Comparison of ENCODE assay signal across 30 cellular contexts in genomic region chr2:74474481-74474880, GRCh38. TPM values are rescaled to one million over a fixed set of nuclear protein-coding genes. Genes with fewer than 3 reads are reported as not detected.
DNase-seq lines count a peak whose midpoint lies in the region; ATAC-seq and TF ChIP-seq lines count a peak whose summit lies in the region.
"Had no signal": no experiment of that assay in that cellular context is flagged by ENCODE, and none has a peak within 500 bp of the region (broad histone marks: within the 10 kb centered on the region; RNA-seq: fewer than 3 reads in every experiment).

No MANE protein-coding gene starts in this region.

- peaks cover 39% of the 10 kb centered on the region for H3K4me1 ChIP-seq in DND-41 (ENCODE audit: insufficient read depth, low read length)
- peaks cover 0 to 23% (median 21%) of the 10 kb centered on the region in 4 donors for H3K4me1 ChIP-seq in sigmoid colon

- H3K9me3 ChIP-seq in DND-41 (ENCODE audit: insufficient read depth, low read length, severe bottlenecking), result no peaks in the 10 kb centered on the region
- no peaks in the 10 kb centered on the region for H3K9me3 ChIP-seq in sigmoid colon
- H3K9me3 ChIP-seq: breast epithelium, left lung had no signal

- H3K27ac Mint-ChIP-seq in T-helper 2 cell treated with Interferon-gamma antibody and Interleukin-4, amounts not matched to agents 5 μg/mL and 100 μg/mL, for 36 hours, result no peak overlapping the region
- H3K27ac Mint-ChIP-seq in dendritic cell treated with granulocyte-macrophage colony-stimulating factor and Interleukin-4, amounts not matched to agents 40 ng/mL and 50 ng/mL, for 4 days, result peak overlapping the region; percentile 50
- H3K27ac Mint-ChIP-seq in neural crest cell (ENCODE audit: unreplicated experiment), result no peak overlapping the region
- H3K27ac Mint-ChIP-seq: activated T-cell treated with anti-CD3 and anti-CD28 coated beads, Interleukin-2, amount 50 U/mL, for 24 hours had no signal

- peaks cover 25% of the 10 kb centered on the region for H3K79me2 ChIP-seq in DND-41 (ENCODE audit: insufficient read depth, low read length)

- intact Hi-C loops in dendritic cell treated with granulocyte-macrophage colony-stimulating factor and Interleukin-4, amounts not matched to agents 40 ng/mL and 50 ng/mL, for 4 days (cut with micrococcal nuclease), result no loop called here
- intact Hi-C loops in sigmoid colon (cut with DNase I), result loop anchor here (10.0 kb wide), 2 partner anchors 550 to 650 kb away; partner anchors contain the start of genes DGUOK and STAMBP

- H4K20me1 ChIP-seq in DND-41 (ENCODE audit: insufficient read depth, low read length), result no peaks in the 10 kb centered on the region

- DNase-seq in T-helper 2 cell treated with Interferon-gamma antibody and Interleukin-4, amounts not matched to agents 5 μg/mL and 100 μg/mL, for 36 hours (ENCODE audit: low spot score), result no peak
- no peak for DNase-seq in T-helper 2 cell
- no peak for DNase-seq in DND-41
- no peak for DNase-seq in neural crest cell (ENCODE audit: low read depth, low spot score)
- no peak for DNase-seq in SW480 (ENCODE audit: low spot score)
- no peak for DNase-seq in sigmoid colon
- DNase-seq in NCI-H69 (lab: John Stamatoyannopoulos, UW), result no peak
- DNase-seq: 8988T; activated CD4-positive, CD25-positive, alpha-beta regulatory T cell treated with anti-CD3 and anti-CD28 coated beads, Interleukin-2, amount 50 U/mL, for 72 hours; activated CD8-positive, alpha-beta memory T cell treated with anti-CD3 and anti-CD28 coated beads for 24 hours; activated naive CD4-positive, alpha-beta T cell treated with anti-CD3 and anti-CD28 coated beads, Interleukin-2, amount 50 U/mL, for 16 hours; activated T-cell treated with anti-CD3 and anti-CD28 coated beads, Interleukin-2, amount 50 U/mL, for 24 hours; amniotic stem cell; C1 segment of cervical spinal cord; DMS79; effector CD4-positive, alpha-beta T cell; GDM1; GM23248; MV-4-11; NCI-H1436; NCI-H2081; NCI-H524 treated with DMSO at 0.1 percent for 48 hours; nucleus accumbens; trophoblast cell had no signal

- peaks cover 18% of the 10 kb centered on the region for H3K4me1 Mint-ChIP-seq in T-helper 2 cell treated with Interferon-gamma antibody and Interleukin-4, amounts not matched to agents 5 μg/mL and 100 μg/mL, for 36 hours (ENCODE audit: low read depth)
- H3K4me1 Mint-ChIP-seq in dendritic cell treated with granulocyte-macrophage colony-stimulating factor and Interleukin-4, amounts not matched to agents 40 ng/mL and 50 ng/mL, for 4 days (ENCODE audit: low read depth), result peaks cover 49% of the 10 kb centered on the region
- H3K4me1 Mint-ChIP-seq in neural crest cell, result peaks cover 22% of the 10 kb centered on the region

- no peak overlapping the region for H3K4me3 ChIP-seq in DND-41 (ENCODE audit: low read depth in 1 of 2, low read length in 2 of 2)
- no peak overlapping the region for H3K4me3 ChIP-seq in sigmoid colon
- H3K4me3 ChIP-seq: breast epithelium, GM23248, left lung had no signal

- H3K4me2 ChIP-seq in DND-41 (ENCODE audit: insufficient read depth, low read length), result peak overlapping the region; percentile 29; the same call in 1 of the 2 replicates

- no peak for TF ChIP-seq CTCF in DND-41 (IDR thresholded peaks at IDR 0.05; ENCODE audit: borderline replicate concordance, extremely low read depth, low read length, poor library complexity, severe bottlenecking)
- TF ChIP-seq CTCF in neural crest cell (conservative IDR thresholded peaks at IDR 0.05), result no peak
- no peak for TF ChIP-seq CTCF in sigmoid colon (IDR thresholded peaks at IDR 0.05)

- no peak overlapping the region for H3K9ac ChIP-seq in DND-41 (ENCODE audit: low read depth, low read length)
- H3K9ac ChIP-seq: GM23248 had no signal

- no peak for TF ChIP-seq EP300 in sigmoid colon (IDR thresholded peaks at IDR 0.05)

- H3K36me3 Mint-ChIP-seq in T-helper 2 cell treated with Interferon-gamma antibody and Interleukin-4, amounts not matched to agents 5 μg/mL and 100 μg/mL, for 36 hours (ENCODE audit: low read depth), result peaks cover 41% of the 10 kb centered on the region
- H3K36me3 Mint-ChIP-seq in dendritic cell treated with granulocyte-macrophage colony-stimulating factor and Interleukin-4, amounts not matched to agents 40 ng/mL and 50 ng/mL, for 4 days (ENCODE audit: low read depth), result peaks cover 64% of the 10 kb centered on the region
- peaks cover 14% of the 10 kb centered on the region for H3K36me3 Mint-ChIP-seq in neural crest cell (ENCODE audit: low read depth)

- H3K36me3 ChIP-seq in DND-41 (ENCODE audit: insufficient read depth, low read length) (peaks cover 47% of the 10 kb centered on the region), sigmoid colon (peaks cover 0 to 50% (median 19%) of the 10 kb centered on the region in 4 donors)
- H3K36me3 ChIP-seq: breast epithelium had no signal

- H3K27me3 Mint-ChIP-seq in T-helper 2 cell treated with Interferon-gamma antibody and Interleukin-4, amounts not matched to agents 5 μg/mL and 100 μg/mL, for 36 hours (ENCODE audit: low read depth), result no peaks in the 10 kb centered on the region
- no peaks in the 10 kb centered on the region for H3K27me3 Mint-ChIP-seq in dendritic cell treated with granulocyte-macrophage colony-stimulating factor and Interleukin-4, amounts not matched to agents 40 ng/mL and 50 ng/mL, for 4 days
- peaks cover 2% of the 10 kb centered on the region for H3K27me3 Mint-ChIP-seq in neural crest cell (ENCODE audit: low read depth)
- H3K27me3 Mint-ChIP-seq: activated T-cell treated with anti-CD3 and anti-CD28 coated beads, Interleukin-2, amount 50 U/mL, for 24 hours; IgD-negative memory B cell; stimulated activated memory B cell treated with anti-CD40 and anti-IgM and Interleukin-4, amounts not matched to agents 10 μg/mL and 1 μg/mL and 100 μg/mL, for 72 hours had no signal

- peak overlapping the region; percentile 15 for H3K4me3 Mint-ChIP-seq in T-helper 2 cell treated with Interferon-gamma antibody and Interleukin-4, amounts not matched to agents 5 μg/mL and 100 μg/mL, for 36 hours
- H3K4me3 Mint-ChIP-seq in dendritic cell treated with granulocyte-macrophage colony-stimulating factor and Interleukin-4, amounts not matched to agents 40 ng/mL and 50 ng/mL, for 4 days, result no peak overlapping the region
- H3K4me3 Mint-ChIP-seq in neural crest cell, result peak overlapping the region; percentile 21
- H3K4me3 Mint-ChIP-seq: activated T-cell treated with anti-CD3 and anti-CD28 coated beads, Interleukin-2, amount 50 U/mL, for 24 hours; stimulated activated memory B cell treated with anti-CD40 and anti-IgM and Interleukin-4, amounts not matched to agents 10 μg/mL and 1 μg/mL and 100 μg/mL, for 72 hours had no signal

- no peaks in the 10 kb centered on the region for H3K27me3 ChIP-seq in DND-41 (ENCODE audit: insufficient read depth, low read length, poor library complexity)
- no peaks in the 10 kb centered on the region for H3K27me3 ChIP-seq in sigmoid colon
- H3K27me3 ChIP-seq: breast epithelium, left lung had no signal

- TF ChIP-seq POLR2A in sigmoid colon (IDR thresholded peaks at IDR 0.05), result no peak

- H2AFZ ChIP-seq in DND-41 (ENCODE audit: low read depth, low read length), result no peak overlapping the region
- H2AFZ ChIP-seq: GM23248 had no signal

- WGBS in sigmoid colon, 2 donors, result 93 to 95% methylated on average over 6 of the region's 6 CpGs

- no peaks in the 10 kb centered on the region for H3K9me3 Mint-ChIP-seq in T-helper 2 cell treated with Interferon-gamma antibody and Interleukin-4, amounts not matched to agents 5 μg/mL and 100 μg/mL, for 36 hours
- no peaks in the 10 kb centered on the region for H3K9me3 Mint-ChIP-seq in dendritic cell treated with granulocyte-macrophage colony-stimulating factor and Interleukin-4, amounts not matched to agents 40 ng/mL and 50 ng/mL, for 4 days
- H3K9me3 Mint-ChIP-seq in neural crest cell, result no peaks in the 10 kb centered on the region
- H3K9me3 Mint-ChIP-seq: activated T-cell treated with anti-CD3 and anti-CD28 coated beads, Interleukin-2, amount 50 U/mL, for 24 hours; IgD-negative memory B cell; stimulated activated memory B cell treated with anti-CD40 and anti-IgM and Interleukin-4, amounts not matched to agents 10 μg/mL and 1 μg/mL and 100 μg/mL, for 72 hours had no signal

- no peak for ATAC-seq in DND-41 (ENCODE audit: insufficient read depth, low read depth)
- ATAC-seq: left lung; stimulated activated memory B cell treated with anti-CD40 and anti-IgM and Interleukin-4, amounts not matched to agents 10 μg/mL and 1 μg/mL and 100 μg/mL, for 72 hours had no signal

- H3K27ac ChIP-seq in DND-41 (ENCODE audit: low read length) (no peak overlapping the region), sigmoid colon (no peak overlapping the region)
- H3K27ac ChIP-seq: breast epithelium, epithelial cell of prostate, GM23248, left lung had no signal

RNA-seq across cellular contexts. Expression of gene MRPL53, which starts 2.0 kb away (rescaled TPM):
- 72.4 and 74.6 TPM in 2 replicates for total RNA-seq in neural crest cell
- 10 to 100 TPM; 10.2 to 77.1 (median 36.7) TPM for total RNA-seq in sigmoid colon
- polyA plus RNA-seq in sigmoid colon, result 10 to 100 TPM; 57.7 to 75.6 (median 64.7) TPM

RNA-seq across cellular contexts. Expression of gene CCDC142, which starts 8.3 kb away (rescaled TPM):
- total RNA-seq in neural crest cell (34.7 and 35.0 TPM in 2 replicates), sigmoid colon (10 to 100 TPM; 15.8 to 20.9 (median 16.8) TPM)
- 10 to 100 TPM in 1 of 3 donors, 1 to 10 TPM in 2; 1.8 to 16.8 (median 2.1) TPM for polyA plus RNA-seq in sigmoid colon

RNA-seq across cellular contexts. Expression of gene TTC31, which starts 8.4 kb away (rescaled TPM):
- 29.6 and 31.6 TPM in 2 replicates for total RNA-seq in neural crest cell
- total RNA-seq in sigmoid colon, result 10 to 100 TPM; 18.9 to 29.6 (median 24.1) TPM
- 10 to 100 TPM; 12.7 to 22.4 (median 13.8) TPM for polyA plus RNA-seq in sigmoid colon

RNA-seq across cellular contexts. Expression of gene MOGS, which starts 9.3 kb away (rescaled TPM):
- 53.7 and 56.1 TPM in 2 replicates for total RNA-seq in neural crest cell
- total RNA-seq in sigmoid colon, result 10 to 100 TPM; 21.4 to 34.3 (median 26.3) TPM
- 10 to 100 TPM in 2 of 3 donors, 1 to 10 TPM in 1; 7.8 to 44.7 (median 10.2) TPM for polyA plus RNA-seq in sigmoid colon

RNA-seq across cellular contexts. Expression of gene WBP1, which starts 16.2 kb away (rescaled TPM):
- total RNA-seq in neural crest cell (86.7 and 89.7 TPM in 2 replicates), sigmoid colon (10 to 100 TPM; 63.1 to 89.2 (median 74.1) TPM)
- polyA plus RNA-seq in sigmoid colon, result 10 to 100 TPM; 59.2 to 61.3 (median 59.3) TPM
